In the genomic region with DNA sequence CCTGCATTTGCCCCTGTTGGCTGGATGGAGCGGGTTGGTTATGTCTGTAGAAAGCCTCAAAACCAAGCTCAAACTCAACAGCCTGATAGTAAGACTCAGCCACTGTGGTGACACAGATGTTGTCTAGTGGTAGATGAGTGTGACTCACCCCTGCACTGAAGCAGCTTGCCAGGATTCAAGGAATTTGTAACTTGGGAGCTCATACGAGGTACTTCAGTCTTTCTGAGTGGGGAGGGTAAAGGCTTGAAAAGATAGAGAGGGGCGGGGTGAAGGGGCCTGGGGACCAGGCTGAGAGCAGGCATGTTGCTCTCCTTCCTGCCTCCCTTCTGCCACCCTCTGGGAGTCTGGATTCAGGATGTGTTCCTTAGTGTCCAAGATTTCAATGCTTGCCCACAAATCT, we compare ENCODE assay signal across 10 cellular contexts. TPM values are rescaled to one million over a fixed set of nuclear protein-coding genes. Genes with fewer than 3 reads are reported as not detected.
DNase-seq lines count a peak whose midpoint lies in the region; ATAC-seq and TF ChIP-seq lines count a peak whose summit lies in the region.
"Had no signal": no experiment of that assay in that cellular context is flagged by ENCODE, and none has a peak within 500 bp of the region (broad histone marks: within the 10 kb centered on the region; RNA-seq: fewer than 3 reads in every experiment).

No MANE protein-coding gene starts in this region.

- WGBS in lung, 2 donors: 59 to 81% methylated on average over 3 of the region's 3 CpGs

- H3K36me3 Mint-ChIP-seq in chondrocyte (ENCODE audit: low read depth): peaks cover 5% of the 10 kb centered on the region
- H3K36me3 Mint-ChIP-seq: CD4-positive, alpha-beta memory T cell had no signal

- ATAC-seq in lung (ENCODE audit: insufficient read depth, low FRiP score): peak; percentile 46
- ATAC-seq in HG03432 (IDR thresholded peaks at IDR 0.05; ENCODE audit: unreplicated experiment): no peak
- no peak for ATAC-seq in GM19351 (IDR thresholded peaks at IDR 0.05; ENCODE audit: unreplicated experiment)
- ATAC-seq in HG03045 (IDR thresholded peaks at IDR 0.05; ENCODE audit: unreplicated experiment): no peak

- H3K27me3 ChIP-seq in AG04450 (ENCODE audit: control insufficient read depth, insufficient read depth, low read length): peaks cover 4% of the 10 kb centered on the region
- no peaks in the 10 kb centered on the region for H3K27me3 ChIP-seq in lung (ENCODE audit: control insufficient read depth, insufficient read depth)

- H3K9me3 ChIP-seq in AG04450 (ENCODE audit: control insufficient read depth, insufficient read depth, low read length) (no peaks in the 10 kb centered on the region; the same call in 1 of the 2 replicates), lung (ENCODE audit: control insufficient read depth in 2 of 2, insufficient read depth in 1 of 2, low read length in 1 of 2) (no peaks in the 10 kb centered on the region)

- POLR2A ChIA-PET in AG04450 (lab: Yijun Ruan, JAX): no interaction called here

- H3K4me3 ChIP-seq in AG04450 (ENCODE audit: low read depth, low read length) (no peak overlapping the region), lung (no peak overlapping the region)

- H3K27me3 Mint-ChIP-seq in chondrocyte (ENCODE audit: low read depth): peaks cover 18% of the 10 kb centered on the region
- H3K27me3 Mint-ChIP-seq: CD4-positive, alpha-beta memory T cell had no signal

- peaks cover 0 to 41% of the 10 kb centered on the region in 2 donors for H3K4me1 ChIP-seq in lung (ENCODE audit: control insufficient read depth in 2 of 2, insufficient read depth in 2 of 2, low read length in 2 of 2)

- H3K4me3 Mint-ChIP-seq in chondrocyte (ENCODE audit: unreplicated experiment): no peak overlapping the region
- H3K4me3 Mint-ChIP-seq: CD4-positive, alpha-beta memory T cell had no signal

- TF ChIP-seq CTCF in AG04450 (IDR thresholded peaks at IDR 0.05; ENCODE audit: low read depth, low read length): no peak
- peak; percentile 44 for TF ChIP-seq CTCF in chondrocyte (IDR thresholded peaks at IDR 0.05)
- no peak for TF ChIP-seq CTCF in lung (IDR thresholded peaks at IDR 0.05; ENCODE audit: control extremely low read depth, extremely low read depth)

- H3K36me3 ChIP-seq in lung (ENCODE audit: control insufficient read depth in 2 of 2, insufficient read depth in 2 of 2, low read length in 2 of 2): no peaks in the 10 kb centered on the region

- DNase-seq in AG04450 (ENCODE audit: low read depth, low spot score): peak; percentile 66
- peak; percentile 25 for DNase-seq in LoVo (ENCODE audit: low spot score)
- no peak for DNase-seq in chondrocyte (ENCODE audit: low spot score)
- peak; percentile 75 for DNase-seq in lung (ENCODE audit: low spot score)
- no peak for DNase-seq in cerebellum (ENCODE audit: low spot score)
- DNase-seq: activated naive CD4-positive, alpha-beta T cell treated with anti-CD3 and anti-CD28 coated beads, Interleukin-2, amount 50 U/mL, for 16 hours; CD4-positive, alpha-beta memory T cell had no signal

- H3K4me1 Mint-ChIP-seq in chondrocyte (ENCODE audit: low read depth): peaks cover 42% of the 10 kb centered on the region
- H3K4me1 Mint-ChIP-seq: CD4-positive, alpha-beta memory T cell had no signal

- CTCF ChIA-PET in AG04450 (lab: Charles Lee): interaction anchor here (0.7 to 0.8 kb wide), 2 partner anchors 36 to 50 kb away, joined by 3 to 4 read pairs; no protein-coding TSS in a partner anchor

- H3K27ac Mint-ChIP-seq in chondrocyte (ENCODE audit: unreplicated experiment): peak overlapping the region; percentile 68
- H3K27ac Mint-ChIP-seq: CD4-positive, alpha-beta memory T cell had no signal

- H3K9me3 Mint-ChIP-seq in chondrocyte (ENCODE audit: low read depth): no peaks in the 10 kb centered on the region

- no peak overlapping the region for H3K27ac ChIP-seq in AG04450 (ENCODE audit: low read depth, low read length)
- no peak overlapping the region for H3K27ac ChIP-seq in lung (ENCODE audit: low read depth in 1 of 2, low read length in 1 of 2)

RNA-seq across cellular contexts. Expression of a gene that starts 22.9 kb away (rescaled TPM):
- polyA plus RNA-seq in AG04450 (2011; rRNA removed) (0.32 and 0.36 TPM in 2 replicates), lung (100 to 1,000 TPM; 267 to 527 TPM)
- 0.28 and 0.30 TPM in 2 replicates for polyA minus RNA-seq in AG04450 (2011; rRNA and poly(A)+ RNA removed)
- total RNA-seq in chondrocyte (3.9 to 18.6 TPM (median 18.0 TPM) in 3 replicates), lung (100 to 1,000 TPM; 328 to 655 TPM), cerebellum (2.3 TPM)
- total RNA-seq: CD4-positive, alpha-beta memory T cell had no signal
- polyA plus RNA-seq: CD4-positive, alpha-beta memory T cell had no signal

Comparison
In these comparisons a context has a peak if more than half of its experiments do, and no peak if none do; other contexts are left out.
1. DNase-seq: peak in AG04450 (single experiment), LoVo (single experiment) and lung (single experiment); none in chondrocyte (single experiment) and cerebellum (single experiment).
2. RNA of a gene that starts 22.9 kb away (total RNA-seq): 328 to 655 TPM in lung; 3.9 to 18.6 TPM in chondrocyte and 2.3 TPM in cerebellum (single experiment); every median in the first group is over 10 times any median in the second.